24 cellular contexts compared by ENCODE assay signal in genomic region chr6:31210119-31210518, GRCh38. TPM values are rescaled to one million over a fixed set of nuclear protein-coding genes. Genes with fewer than 3 reads are reported as not detected.
"Had no signal": no experiment of that assay in that cellular context is flagged by ENCODE, and none has a peak within 500 bp of the region (broad histone marks: within the 10 kb centered on the region; RNA-seq: fewer than 3 reads in every experiment).

No MANE protein-coding gene starts in this region.

- H3K27me3 ChIP-seq: sigmoid colon had no signal

- H3K9me3 ChIP-seq: lower lobe of right lung, mucosa of descending colon, sigmoid colon had no signal

- ATAC-seq: esophagus mucosa; left colon; mucosa of descending colon; naive thymus-derived CD4-positive, alpha-beta T cell had no signal

- FAIRE-seq: frontal cortex, islet of Langerhans had no signal

- H3K36me3 ChIP-seq: lower lobe of right lung, sigmoid colon, tibial artery had no signal

- H3K4me1 ChIP-seq: lower lobe of right lung, tibial artery had no signal

- H3K4me3 ChIP-seq: lower lobe of right lung, mucosa of descending colon, sigmoid colon, tibial artery had no signal

- H3K27ac ChIP-seq: lower lobe of right lung, sigmoid colon, tibial artery, VCaP had no signal

- DNase-seq: activated CD4-positive, alpha-beta T cell treated with anti-CD3 and anti-CD28 coated beads for 1 hour; activated CD4-positive, alpha-beta T cell treated with anti-CD3 and anti-CD28 coated beads, Interleukin-2, amount 50 U/mL, for 1 hour; activated gamma-delta T cell treated with Interleukin-2 at 50 U/mL for 16 hours; activated T-cell treated with anti-CD3 and anti-CD28 coated beads, Interleukin-2, amount 50 U/mL, for 1 hour; anterior cingulate cortex; central memory CD4-positive, alpha-beta T cell; effector memory CD4-positive, alpha-beta T cell; left colon; lower lobe of right lung; mesendoderm; mucosa of descending colon; naive thymus-derived CD4-positive, alpha-beta T cell; posterior cingulate gyrus; sigmoid colon; stimulated activated CD4-positive, alpha-beta T cell treated with anti-CD3 and anti-CD28 coated beads, Interleukin-4, amount 100 ng/mL, for 1 hour; stimulated activated naive CD4-positive, alpha-beta T cell; tibial artery had no signal

RNA-seq across cellular contexts. Expression of gene POU5F1, which starts 39.6 kb away (rescaled TPM):
- total RNA-seq: dermis microvascular lymphatic vessel endothelial cell; frontal cortex; neural crest cell; T-helper 2 cell treated with Interferon-gamma antibody and Interleukin-4, amounts not matched to agents 100 ng/mL and 5 ng/mL, for 36 hours had no signal
